In genomic region chr7:155961241-155962190, GRCh38 we compare ENCODE assay signal across 8 cellular contexts.
DNase-seq lines count a peak whose midpoint lies in the region; ATAC-seq and TF ChIP-seq lines count a peak whose summit lies in the region.

No MANE protein-coding gene starts in this region.

- no peak for TF ChIP-seq POLR2A in HCT116 (IDR thresholded peaks at IDR 0.05; ENCODE audit: borderline replicate concordance, extremely low read depth, insufficient read depth, insufficient read length)

- RAD21 ChIA-PET in HCT116 (lab: Charles Lee; ENCODE audit: low non-redundant PET in 1 of 2, low total read pairs in 2 of 2, uncharacterized antibody in 2 of 2, unreplicated experiment in 2 of 2): interaction anchor here (0.5 to 1.5 kb wide), 4 partner anchors 9 to 14 kb away, joined by 3 to 10 read pairs (median 4); no protein-coding TSS in a partner anchor

- H3K27me3 ChIP-seq in HCT116 (ENCODE audit: insufficient read depth, low read length): no peaks in the 10 kb centered on the region
- H3K27me3 ChIP-seq in hepatocyte: no peaks in the 10 kb centered on the region

- H3K9me2 ChIP-seq in HCT116 (ENCODE audit: insufficient read depth) (no peaks in the 10 kb centered on the region), hepatocyte (replicated peaks; ENCODE audit: insufficient read depth) (no peaks in the 10 kb centered on the region)

- H3K27ac ChIP-seq in HCT116 (ENCODE audit: low read depth, low read length) (peak overlapping the region; percentile 95), hepatocyte (no peak overlapping the region)

- H3K36me3 ChIP-seq in HCT116 (ENCODE audit: control insufficient read depth in 1 of 2, insufficient read depth in 2 of 2, low read length in 2 of 2) (no peaks in the 10 kb centered on the region), hepatocyte (replicated peaks; ENCODE audit: insufficient read depth, low read depth) (no peaks in the 10 kb centered on the region)

- peak; percentile 48 for ATAC-seq in HCT116

- BruUV-seq in HCT116 (replicated peaks; lab: Mats Ljungman, UMichigan): TSS peak; percentile 63

- peak overlapping the region; percentile 76 for H3K9ac ChIP-seq in HCT116 (ENCODE audit: low read length)

- H3K4me1 ChIP-seq in HCT116 (ENCODE audit: control insufficient read depth in 1 of 2, insufficient read depth in 2 of 2, low read length in 2 of 2): peaks cover 66 to 79% of the 10 kb centered on the region in 2 experiments
- H3K4me1 ChIP-seq in hepatocyte (ENCODE audit: insufficient read depth): no peaks in the 10 kb centered on the region

- intact Hi-C loops in HCT116 (cut with micrococcal nuclease): loop anchor here (1.0 to 10.0 kb wide), 6 partner anchors 10 to 941 kb away; partner anchors contain the start of gene RNF32

- H4K20me1 ChIP-seq in HCT116 (ENCODE audit: insufficient read depth) (no peaks in the 10 kb centered on the region), hepatocyte (ENCODE audit: insufficient read depth, poor library complexity, severe bottlenecking) (no peaks in the 10 kb centered on the region)

- WGBS in hepatocyte (ENCODE audit: low lambda C conversion rate, missing lambda C conversion rate): 77% methylated on average over 25 of the region's 25 CpGs

- H3K9me3 ChIP-seq in HCT116 (ENCODE audit: control insufficient read depth in 1 of 2, insufficient read depth in 1 of 2, low read depth in 1 of 2, low read length in 2 of 2) (no peaks in the 10 kb centered on the region), hepatocyte (ENCODE audit: low read depth) (no peaks in the 10 kb centered on the region)

- TF ChIP-seq RAD21 in HCT116 (IDR thresholded peaks at IDR 0.05; ENCODE audit: low read depth): no peak

- POLR2A ChIA-PET in HCT116 (lab: Charles Lee): interaction anchor here (1.0 to 3.8 kb wide), 7 partner anchors 9 to 231 kb away, joined by 3 to 37 read pairs (median 3); no protein-coding TSS in a partner anchor
- POLR2A ChIA-PET in HEK293T (lab: Yijun Ruan, JAX): no interaction called here

- no peak for TF ChIP-seq CTCF in HCT116 (IDR thresholded peaks at IDR 0.05 in 2 of 3, conservative IDR thresholded peaks at IDR 0.05 in 1 of 3; ENCODE audit: borderline replicate concordance in 1 of 3, insufficient read depth in 1 of 3, low read depth in 2 of 3, low read length in 2 of 3)
- TF ChIP-seq CTCF in hepatocyte (IDR thresholded peaks at IDR 0.05; ENCODE audit: poor library complexity): no peak

- H3K79me2 ChIP-seq in HCT116 (ENCODE audit: insufficient read depth, low read length) (no peaks in the 10 kb centered on the region), hepatocyte (no peaks in the 10 kb centered on the region)

- H2AFZ ChIP-seq in HCT116 (ENCODE audit: low read depth, low read length, poor library complexity, severe bottlenecking): no peak overlapping the region
- no peak overlapping the region for H2AFZ ChIP-seq in hepatocyte

- peak overlapping the region; percentile 92 for H3K4me2 ChIP-seq in HCT116 (ENCODE audit: low read length)
- no peak overlapping the region for H3K4me2 ChIP-seq in hepatocyte

- H3K4me3 ChIP-seq in HCT116 (replicated peaks in 1 of 2; ENCODE audit: low read depth in 1 of 2, low read length in 2 of 2): peak overlapping the region; percentile 41 to 55
- no peak overlapping the region for H3K4me3 ChIP-seq in hepatocyte

- DNase-seq in HCT116 (ENCODE audit: low read depth, low spot score) (peak; percentile 92), NCI-H748 treated with DMSO at 0.1 percent for 48 hours (lab: John Stamatoyannopoulos, UW) (peak; percentile 12), dermis blood vessel endothelial cell (peak; percentile 65), putamen (ENCODE audit: low spot score) (peak; percentile 27), hepatocyte (ENCODE audit: low spot score) (no peak), NCI-H510A (lab: John Stamatoyannopoulos, UW) (no peak), HEK293T (ENCODE audit: extremely low spot score) (no peak), epidermal melanocyte (ENCODE audit: insufficient read length, low spot score) (no peak)

- CTCF ChIA-PET in HCT116 (lab: Charles Lee) (interaction anchor here (1.1 to 1.2 kb wide), 3 partner anchors 10 to 145 kb away, joined by 3 read pairs; no protein-coding TSS in a partner anchor), HEK293T (lab: Yijun Ruan, JAX) (no interaction called here)

TF ChIP-seq in HCT116, 20 proteins besides CTCF, POLR2A, EP300 and RAD21:
- TF ChIP-seq, protein P1, sequence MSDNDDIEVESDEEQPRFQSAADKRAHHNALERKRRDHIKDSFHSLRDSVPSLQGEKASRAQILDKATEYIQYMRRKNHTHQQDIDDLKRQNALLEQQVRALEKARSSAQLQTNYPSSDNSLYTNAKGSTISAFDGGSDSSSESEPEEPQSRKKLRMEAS (IDR thresholded peaks at IDR 0.05): no peak
- TF ChIP-seq ZBTB33 (IDR thresholded peaks at IDR 0.05; ENCODE audit: extremely low read depth, insufficient replicate concordance, low read length) (peak; percentile 14), POLR2AphosphoS5 (IDR thresholded peaks at IDR 0.05; ENCODE audit: low read depth, low read length) (peak; percentile 74), TCF7L2 (IDR thresholded peaks at IDR 0.05; ENCODE audit: borderline replicate concordance, extremely low read depth, insufficient read depth, insufficient read length) (peak; percentile 90), YY1 (IDR thresholded peaks at IDR 0.05; ENCODE audit: extremely low read depth, insufficient replicate concordance, low read depth, low read length) (no peak), SRF (IDR thresholded peaks at IDR 0.05; ENCODE audit: low read depth) (no peak), SIN3A (IDR thresholded peaks at IDR 0.05; ENCODE audit: low read depth) (no peak), EZH2 (IDR thresholded peaks at IDR 0.05) (no peak), JUND (IDR thresholded peaks at IDR 0.05) (no peak)
- TF ChIP-seq, protein P2, sequence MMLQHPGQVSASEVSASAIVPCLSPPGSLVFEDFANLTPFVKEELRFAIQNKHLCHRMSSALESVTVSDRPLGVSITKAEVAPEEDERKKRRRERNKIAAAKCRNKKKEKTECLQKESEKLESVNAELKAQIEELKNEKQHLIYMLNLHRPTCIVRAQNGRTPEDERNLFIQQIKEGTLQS (IDR thresholded peaks at IDR 0.05): no peak

TF ChIP-seq in HEK293T, 16 proteins besides CTCF, POLR2A, EP300 and RAD21:
- TF ChIP-seq FOXM1 (IDR thresholded peaks at IDR 0.05; ENCODE audit: borderline replicate concordance) (no peak), BHLHE40 (IDR thresholded peaks at IDR 0.05; ENCODE audit: borderline replicate concordance) (no peak), L3MBTL2 (conservative IDR thresholded peaks at IDR 0.05) (no peak), LEF1 (IDR thresholded peaks at IDR 0.05; ENCODE audit: borderline replicate concordance) (no peak), SUZ12 (IDR thresholded peaks at IDR 0.05) (no peak), NFRKB (IDR thresholded peaks at IDR 0.05) (no peak), FOXA1 (IDR thresholded peaks at IDR 0.05) (no peak), FOXK2 (IDR thresholded peaks at IDR 0.05) (no peak), SP1 (IDR thresholded peaks at IDR 0.05) (no peak), TARDBP (IDR thresholded peaks at IDR 0.05) (no peak), CTBP1 (IDR thresholded peaks at IDR 0.05; ENCODE audit: borderline replicate concordance) (no peak), ZNF384 (IDR thresholded peaks at IDR 0.05) (no peak), HDGF (IDR thresholded peaks at IDR 0.05; ENCODE audit: borderline replicate concordance) (no peak), ELF4 (IDR thresholded peaks at IDR 0.05) (no peak), ARNT (IDR thresholded peaks at IDR 0.05) (no peak)
- TF ChIP-seq, protein P3, sequence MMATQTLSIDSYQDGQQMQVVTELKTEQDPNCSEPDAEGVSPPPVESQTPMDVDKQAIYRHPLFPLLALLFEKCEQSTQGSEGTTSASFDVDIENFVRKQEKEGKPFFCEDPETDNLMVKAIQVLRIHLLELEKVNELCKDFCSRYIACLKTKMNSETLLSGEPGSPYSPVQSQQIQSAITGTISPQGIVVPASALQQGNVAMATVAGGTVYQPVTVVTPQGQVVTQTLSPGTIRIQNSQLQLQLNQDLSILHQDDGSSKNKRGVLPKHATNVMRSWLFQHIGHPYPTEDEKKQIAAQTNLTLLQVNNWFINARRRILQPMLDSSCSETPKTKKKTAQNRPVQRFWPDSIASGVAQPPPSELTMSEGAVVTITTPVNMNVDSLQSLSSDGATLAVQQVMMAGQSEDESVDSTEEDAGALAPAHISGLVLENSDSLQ (IDR thresholded peaks at IDR 0.05): no peak
TF ChIP-seq in HEK293T: peak in this region for 0.

Comparison
In these comparisons a context has a peak if more than half of its experiments do, and no peak if none do; other contexts are left out.
1. DNase-seq: peak in HCT116 (single experiment), NCI-H748 treated with DMSO at 0.1 percent for 48 hours (single experiment), dermis blood vessel endothelial cell (single experiment) and putamen (single experiment); none in hepatocyte (single experiment), NCI-H510A (single experiment), HEK293T (single experiment) and epidermal melanocyte (single experiment).